8 cellular contexts compared by ENCODE assay signal in genomic region chr17:7004398-7005253, GRCh38. TPM values are rescaled to one million over a fixed set of nuclear protein-coding genes. Genes with fewer than 3 reads are reported as not detected.
DNase-seq lines count a peak whose midpoint lies in the region; ATAC-seq, FAIRE-seq and TF ChIP-seq lines count a peak whose summit lies in the region.

No MANE protein-coding gene starts in this region.

- no peak overlapping the region for H3K4me3 Mint-ChIP-seq in CD8-positive, alpha-beta T cell
- H3K4me3 Mint-ChIP-seq in naive B cell = peak overlapping the region in 1 of 8 donors; percentile 11

- no peaks in the 10 kb centered on the region for H3K9me3 Mint-ChIP-seq in CD8-positive, alpha-beta T cell
- no peaks in the 10 kb centered on the region for H3K9me3 Mint-ChIP-seq in naive B cell

- peak; percentile 78 for TF ChIP-seq CTCF in CD8-positive, alpha-beta T cell (IDR thresholded peaks at IDR 0.05)

- POLR2A ChIA-PET in CD8-positive, alpha-beta T cell (lab: Charles Lee) = interaction anchor here (0.9 to 1.5 kb wide), 7 partner anchors 8 to 90 kb away, joined by 3 to 14 read pairs (median 4); partner anchors contain the start of genes RNASEK and SLC16A13

- CTCF ChIA-PET in CD8-positive, alpha-beta T cell (lab: Charles Lee) = interaction anchor here (0.6 to 9.3 kb wide), 39 partner anchors 8 to 337 kb away, joined by 3 to 170 read pairs (median 4); partner anchors contain the start of genes ALOX12 and BCL6B

- no peak overlapping the region for H3K27ac ChIP-seq in CD8-positive, alpha-beta T cell (ENCODE audit: low read depth, low read length)

- H3K36me3 Mint-ChIP-seq in CD8-positive, alpha-beta T cell = peaks cover 63% of the 10 kb centered on the region
- H3K36me3 Mint-ChIP-seq in naive B cell = peaks cover 14 to 28% of the 10 kb centered on the region in 2 donors

- H3K27me3 ChIP-seq in CD8-positive, alpha-beta T cell (ENCODE audit: insufficient read depth, low read length) = no peaks in the 10 kb centered on the region

- no peaks in the 10 kb centered on the region for H3K9me3 ChIP-seq in CD8-positive, alpha-beta T cell (ENCODE audit: low read length)

- FAIRE-seq in endometrium (lab: Jason Lieb, UNC) = peak; percentile 72

- H3K4me1 ChIP-seq in CD8-positive, alpha-beta T cell (ENCODE audit: insufficient read depth, low read length) = no peaks in the 10 kb centered on the region

- intact Hi-C loops in CD8-positive, alpha-beta T cell (cut with DNase I, micrococcal nuclease) = loop anchor here (1.0 to 10.0 kb wide), 7 partner anchors 18 to 530 kb away; no protein-coding TSS in a partner anchor

- no peaks in the 10 kb centered on the region for H3K27me3 Mint-ChIP-seq in CD8-positive, alpha-beta T cell (ENCODE audit: low read depth)
- no peaks in the 10 kb centered on the region for H3K27me3 Mint-ChIP-seq in naive B cell

- H3K27ac Mint-ChIP-seq in CD8-positive, alpha-beta T cell = no peak overlapping the region
- peak overlapping the region; percentile 17 to 89 (median 70) for H3K27ac Mint-ChIP-seq in naive B cell

- peaks cover 23% of the 10 kb centered on the region for H3K4me1 Mint-ChIP-seq in CD8-positive, alpha-beta T cell (ENCODE audit: low read depth)
- peaks cover 36 to 39% (median 37%) of the 10 kb centered on the region in 3 donors for H3K4me1 Mint-ChIP-seq in naive B cell

- peak; percentile 98 for ATAC-seq in CD8-positive, alpha-beta T cell
- peak; percentile 95 to 96 for ATAC-seq in naive B cell (ENCODE audit: low read depth in 2 of 2)
- ATAC-seq in HG02884 (IDR thresholded peaks at IDR 0.05; ENCODE audit: unreplicated experiment) = no peak

- H3K4me3 ChIP-seq in CD8-positive, alpha-beta T cell (ENCODE audit: low read depth, low read length) = no peak overlapping the region

- H3K36me3 ChIP-seq in CD8-positive, alpha-beta T cell (ENCODE audit: insufficient read depth, low read length) = peaks cover 20% of the 10 kb centered on the region

- DNase-seq in CD8-positive, alpha-beta T cell = peak in 1 of 7 experiments; percentile 47
- DNase-seq in GM19238 (ENCODE audit: insufficient read length, low spot score) (peak; percentile 44), NCI-H1694 treated with DMSO at 0.1 percent for 48 hours (lab: John Stamatoyannopoulos, UW) (peak; percentile 80), SW 1271 (lab: John Stamatoyannopoulos, UW) (peak; percentile 47 to 73), naive B cell (peak; percentile 70), mucosa of gallbladder (ENCODE audit: low spot score) (no peak)

RNA-seq across cellular contexts. Expression of gene RNASEK, which starts 7.8 kb away (rescaled TPM):
- total RNA-seq in CD8-positive, alpha-beta T cell = 100 to 1,000 TPM in 1 of 2 experiments, 10 to 100 TPM in 1; 96.3 to 101 TPM
- 100 to 1,000 TPM; 678 to 895 (median 858) TPM for polyA plus RNA-seq in naive B cell (ENCODE audit: low read depth in 6 of 6)
- total RNA-seq in mucosa of gallbladder = 228 TPM

RNA-seq across cellular contexts. Expression of gene ALOX12, which starts 8.8 kb away (rescaled TPM):
- not detected for total RNA-seq in CD8-positive, alpha-beta T cell
- polyA plus RNA-seq in naive B cell (ENCODE audit: low read depth in 6 of 6) = 1 to 10 TPM in 3 of 6 donors, under 1 TPM in 2, not detected in 1; 0.27 to 2.5 (median 1.4) TPM
- total RNA-seq in mucosa of gallbladder = not detected

RNA-seq across cellular contexts. Expression of gene BCL6B, which starts 18.2 kb away (rescaled TPM):
- total RNA-seq in CD8-positive, alpha-beta T cell = not detected
- polyA plus RNA-seq in naive B cell (ENCODE audit: low read depth in 6 of 6) = under 1 TPM in 3 of 6 donors, not detected in 3; 0.21 to 0.36 (median 0.29) TPM
- 6.2 TPM for total RNA-seq in mucosa of gallbladder

RNA-seq across cellular contexts. Expression of gene SLC16A13, which starts 31.2 kb away (rescaled TPM):
- total RNA-seq in CD8-positive, alpha-beta T cell = 1 to 10 TPM; 1.8 to 1.9 TPM
- polyA plus RNA-seq in naive B cell (ENCODE audit: low read depth in 6 of 6) = 1 to 10 TPM in 5 of 6 donors, under 1 TPM in 1; 0.66 to 3.0 (median 2.4) TPM
- total RNA-seq in mucosa of gallbladder = 44.4 TPM

RNA-seq across cellular contexts. Expression of gene SLC16A11, which starts 39.3 kb away (rescaled TPM):
- total RNA-seq in CD8-positive, alpha-beta T cell = 1 to 10 TPM; 1.2 to 1.3 TPM
- polyA plus RNA-seq in naive B cell (ENCODE audit: low read depth in 6 of 6) = 1 to 10 TPM in 5 of 6 donors, not detected in 1; 1.8 to 3.6 (median 2.3) TPM
- 4.5 TPM for total RNA-seq in mucosa of gallbladder
